ENCODE assay signal across 12 cellular contexts in the genomic region with DNA sequence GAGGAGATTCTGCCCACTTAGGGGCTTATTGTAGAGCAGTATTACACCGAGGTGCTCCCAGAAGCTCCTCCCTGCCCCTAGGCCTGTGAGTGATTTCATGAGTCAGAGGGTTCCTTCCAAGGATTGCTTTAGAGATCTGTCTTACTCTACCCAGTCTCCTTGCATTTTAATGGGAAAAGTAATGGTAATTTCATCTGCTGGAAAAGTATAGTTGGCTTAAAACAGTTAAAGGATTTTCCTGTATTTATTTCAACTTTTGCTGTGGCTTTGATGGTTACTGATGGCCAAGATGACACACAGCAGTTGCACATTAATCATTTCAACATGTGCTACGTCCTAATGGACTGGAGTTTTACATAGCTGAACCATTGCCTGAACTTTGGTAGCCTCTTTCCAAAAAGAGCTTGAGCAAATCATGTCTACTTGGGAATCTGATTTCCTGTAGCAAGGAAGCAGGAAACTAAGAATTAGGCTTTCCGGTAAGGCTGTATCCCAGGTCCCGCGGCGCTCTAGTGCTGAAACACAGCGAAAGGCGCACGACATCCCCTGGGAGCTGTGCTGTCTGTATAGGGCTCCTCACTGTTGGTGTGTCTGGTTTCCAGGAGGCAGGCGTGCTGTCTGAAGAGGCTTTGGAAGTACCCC. TPM values are rescaled to one million over a fixed set of nuclear protein-coding genes. Genes with fewer than 3 reads are reported as not detected.
A peak's percentile ranks its signal among the peaks of the same experiment; 100 is the strongest.
DNase-seq lines count a peak whose midpoint lies in the region; ATAC-seq, FAIRE-seq and TF ChIP-seq lines count a peak whose summit lies in the region.
"Had no signal": no experiment of that assay in that cellular context is flagged by ENCODE, and none has a peak within 500 bp of the region (broad histone marks: within the 10 kb centered on the region; RNA-seq: fewer than 3 reads in every experiment).

No MANE protein-coding gene starts in this region.

- H3K9me3 Mint-ChIP-seq in GM23338: no peaks in the 10 kb centered on the region
- H3K9me3 Mint-ChIP-seq: central memory CD8-positive, alpha-beta T cell had no signal

- no peaks in the 10 kb centered on the region for H3K36me3 ChIP-seq in GM23338 (ENCODE audit: insufficient read depth)

- H3K4me3 Mint-ChIP-seq in GM23338 (peak overlapping the region; percentile 81; the same call in 2 of the 3 replicates), T-helper 17 cell (no peak overlapping the region)

- no peaks in the 10 kb centered on the region for H3K36me3 Mint-ChIP-seq in GM23338 (ENCODE audit: low read depth)
- H3K36me3 Mint-ChIP-seq in T-helper 17 cell (ENCODE audit: low read depth): peaks cover 3% of the 10 kb centered on the region

- H2AFZ ChIP-seq in GM23338: peak overlapping the region; percentile 99; the same call in 1 of the 2 replicates

- POLR2A ChIA-PET in A549 (lab: Yijun Ruan, JAX): no interaction called here

- TF ChIP-seq POLR2A in A549 (IDR thresholded peaks at IDR 0.05; ENCODE audit: low read length): no peak

- H3K27ac Mint-ChIP-seq in GM23338: no peak overlapping the region
- peak overlapping the region; percentile 39 for H3K27ac Mint-ChIP-seq in T-helper 17 cell

- H3K4me2 ChIP-seq in A549 (peak overlapping the region; percentile 98; the same call in 2 of the 3 replicates), GM23338 (peak overlapping the region; percentile 99)

- no peak for ATAC-seq in A549
- ATAC-seq in GM23338: no peak
- no peak for ATAC-seq in T-helper 17 cell
- ATAC-seq in right cardiac atrium: no peak
- ATAC-seq in GM21737 (IDR thresholded peaks at IDR 0.05; ENCODE audit: unreplicated experiment): no peak
- ATAC-seq: left colon had no signal

- TF ChIP-seq CTCF in A549 (IDR thresholded peaks at IDR 0.05) (no peak), GM23338 (conservative IDR thresholded peaks at IDR 0.05; ENCODE audit: low read depth in 2 of 2) (no peak)

- no peaks in the 10 kb centered on the region for H3K9me2 ChIP-seq in GM23338 (ENCODE audit: insufficient read depth)

- WGBS in A549 (ENCODE audit: missing lambda C conversion rate): 86% methylated on average over 10 of the region's 10 CpGs
- WGBS in right cardiac atrium: 61% methylated on average over 10 of the region's 10 CpGs

- H3F3A ChIP-seq in GM23338 (replicated peaks; ENCODE audit: low read depth): no peaks in the 10 kb centered on the region

- peaks cover 8% of the 10 kb centered on the region for H3K27me3 Mint-ChIP-seq in GM23338 (ENCODE audit: insufficient read depth, low read depth, poor library complexity)
- H3K27me3 Mint-ChIP-seq in T-helper 17 cell: peaks cover 30% of the 10 kb centered on the region

- no peak for TF ChIP-seq EP300 in A549 (IDR thresholded peaks at IDR 0.05)

- peaks cover 29% of the 10 kb centered on the region for H3K4me1 ChIP-seq in A549
- H3K4me1 ChIP-seq in GM23338 (ENCODE audit: insufficient read depth): peaks cover 10% of the 10 kb centered on the region; the same call in 1 of the 2 replicates
- no peaks in the 10 kb centered on the region for H3K4me1 ChIP-seq in right cardiac atrium (ENCODE audit: control insufficient read depth, insufficient read depth, low read length)

- H4K20me1 ChIP-seq in GM23338 (replicated peaks; ENCODE audit: insufficient read depth): no peaks in the 10 kb centered on the region

- H3K27me3 ChIP-seq in GM23338 (ENCODE audit: insufficient read depth) (peaks cover 4% of the 10 kb centered on the region), right cardiac atrium (ENCODE audit: control insufficient read depth, insufficient read depth) (no peaks in the 10 kb centered on the region)

- H3K9me3 ChIP-seq in A549 (no peaks in the 10 kb centered on the region), T-helper 17 cell (ENCODE audit: control insufficient read depth, low read length, poor library complexity, severe bottlenecking) (no peaks in the 10 kb centered on the region), right cardiac atrium (ENCODE audit: control insufficient read depth, low read length) (no peaks in the 10 kb centered on the region)

- FAIRE-seq in A549 (lab: Jason Lieb, UNC): no peak

- CTCF ChIA-PET in A549 (lab: Yijun Ruan, JAX): interaction anchor here (0.7 to 1.3 kb wide), 5 partner anchors 12 to 87 kb away, joined by 3 to 4 read pairs (median 3); no protein-coding TSS in a partner anchor

- H3K27ac ChIP-seq in A549 (peak overlapping the region in 1 of 2 experiments; percentile 96; a peak in 3 of 6 replicates), GM23338 (ENCODE audit: low read depth) (no peak overlapping the region), right cardiac atrium (ENCODE audit: low read length) (no peak overlapping the region)

- peak; percentile 44 to 48 for DNase-seq in A549 (ENCODE audit: low read depth in 1 of 2, low spot score in 1 of 2)
- peak; percentile 32 for DNase-seq in GM23338 (ENCODE audit: low spot score)
- no peak for DNase-seq in T-helper 17 cell
- DNase-seq in right cardiac atrium: peak in 2 of 3 donors; percentile 44 to 55
- DNase-seq in NCI-H774 (lab: John Stamatoyannopoulos, UW): no peak
- no peak for DNase-seq in GM19240 (ENCODE audit: insufficient read length, low spot score)
- no peak for DNase-seq in T-helper 9 cell
- DNase-seq: DMS153, left colon, NCI-H526 had no signal

- intact Hi-C loops in right cardiac atrium (cut with DNase I): no loop called here

- H3K79me2 ChIP-seq in GM23338 (replicated peaks; ENCODE audit: insufficient read depth): no peaks in the 10 kb centered on the region

- H3K4me1 Mint-ChIP-seq in GM23338 (peaks cover 18% of the 10 kb centered on the region), T-helper 17 cell (peaks cover 13% of the 10 kb centered on the region)
- H3K4me1 Mint-ChIP-seq: central memory CD8-positive, alpha-beta T cell had no signal

- H3K4me3 ChIP-seq in A549: no peak overlapping the region
- H3K4me3 ChIP-seq in GM23338: peak overlapping the region; percentile 83; the same call in 1 of the 2 replicates
- no peak overlapping the region for H3K4me3 ChIP-seq in right cardiac atrium (ENCODE audit: low read length)

- TF ChIP-seq RAD21 in A549 (conservative IDR thresholded peaks at IDR 0.05 in 1 of 2, IDR thresholded peaks at IDR 0.05 in 1 of 2): no peak

TF ChIP-seq in A549, 52 proteins besides CTCF, POLR2A, EP300 and RAD21 (continues in another document):
- TF ChIP-seq CHD2 (IDR thresholded peaks at IDR 0.05; ENCODE audit: low read length, partially characterized antibody) (no peak), EHF (CRISPR knock-in tag; IDR thresholded peaks at IDR 0.05) (no peak), PHF8 (IDR thresholded peaks at IDR 0.05; ENCODE audit: borderline replicate concordance, low read depth) (no peak), MAFK (IDR thresholded peaks at IDR 0.05; ENCODE audit: partially characterized antibody) (no peak), SMC3 (IDR thresholded peaks at IDR 0.05) (no peak), FOXS1 (CRISPR knock-in tag; IDR thresholded peaks at IDR 0.05) (no peak), JUN (IDR thresholded peaks at IDR 0.05) (no peak), ZSCAN20 (CRISPR knock-in tag; IDR thresholded peaks at IDR 0.05) (no peak), SREBF2 (IDR thresholded peaks at IDR 0.05) (no peak), KDM5A (IDR thresholded peaks at IDR 0.05) (no peak), ZNF302 (CRISPR knock-in tag; IDR thresholded peaks at IDR 0.05) (no peak), RFX5 (IDR thresholded peaks at IDR 0.05) (no peak)
- TF ChIP-seq, protein P1, sequence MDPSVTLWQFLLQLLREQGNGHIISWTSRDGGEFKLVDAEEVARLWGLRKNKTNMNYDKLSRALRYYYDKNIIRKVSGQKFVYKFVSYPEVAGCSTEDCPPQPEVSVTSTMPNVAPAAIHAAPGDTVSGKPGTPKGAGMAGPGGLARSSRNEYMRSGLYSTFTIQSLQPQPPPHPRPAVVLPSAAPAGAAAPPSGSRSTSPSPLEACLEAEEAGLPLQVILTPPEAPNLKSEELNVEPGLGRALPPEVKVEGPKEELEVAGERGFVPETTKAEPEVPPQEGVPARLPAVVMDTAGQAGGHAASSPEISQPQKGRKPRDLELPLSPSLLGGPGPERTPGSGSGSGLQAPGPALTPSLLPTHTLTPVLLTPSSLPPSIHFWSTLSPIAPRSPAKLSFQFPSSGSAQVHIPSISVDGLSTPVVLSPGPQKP (IDR thresholded peaks at IDR 0.05; ENCODE audit: low read depth, low read length): no peak

TF ChIP-seq in GM23338, 12 proteins besides CTCF, POLR2A, EP300 and RAD21 (continues in another document):
- TF ChIP-seq EZH2 (IDR thresholded peaks at IDR 0.05; ENCODE audit: low read depth, unreplicated experiment) (no peak), NANOG (IDR thresholded peaks at IDR 0.05; ENCODE audit: borderline replicate concordance) (no peak), ZNF114 (CRISPR knock-in tag; IDR thresholded peaks at IDR 0.05) (no peak), ZNF331 (CRISPR knock-in tag; IDR thresholded peaks at IDR 0.05; ENCODE audit: low read depth) (no peak), JUNB (IDR thresholded peaks at IDR 0.05; ENCODE audit: unreplicated experiment) (no peak), CREB1 (CRISPR knock-in tag; IDR thresholded peaks at IDR 0.05; ENCODE audit: low read depth) (no peak), STAT1 (IDR thresholded peaks at IDR 0.05; ENCODE audit: unreplicated experiment) (no peak)

RNA-seq across cellular contexts. Expression of gene PGPEP1L, which starts 9.2 kb away (rescaled TPM):
- polyA plus RNA-seq in A549 (2011; rRNA removed) (not detected in 2 replicates), A549 (2017; fragmentation: RNase III; extraction: RNeasy Plus Mini Kit Qiagen cat#74134 plus additional on column Dnase treatment) (not detected in 3 replicates), GM23338 (2016; fragmentation: Nextera tagmentation; extraction: Ambion mirVana) (not detected in 2 replicates), right cardiac atrium (6.1 TPM)
- 0.03 TPM in 1 of 2 replicates, not detected in the other for polyA plus RNA-seq in A549 (2012; cell fraction: cytosol; rRNA removed)
- polyA plus RNA-seq in A549 (2012; cell fraction: nucleus; rRNA removed): 0.13 TPM in 1 of 2 replicates, not detected in the other
- 0.24 TPM in 1 of 2 replicates, not detected in the other for polyA minus RNA-seq in A549 (2011; rRNA and poly(A)+ RNA removed)
- not detected in 2 replicates for total RNA-seq in GM23338 (2014; rRNA removed; shearing (Covaris generic))
- total RNA-seq in T-helper 17 cell (not detected), right cardiac atrium (1 to 10 TPM in 3 of 4 donors, under 1 TPM in 1; 0.84 to 5.2 (median 2.6) TPM)
- total RNA-seq: left colon had no signal

Comparison
In these comparisons a context has a peak if more than half of its experiments do, and no peak if none do; other contexts are left out.
1. DNase-seq: peak in A549 (2 of 2), GM23338 (single experiment) and right cardiac atrium (2 of 3); none in T-helper 17 cell (0 of 3), NCI-H774 (single experiment), GM19240 (single experiment) and T-helper 9 cell (single experiment).